Comparison of ENCODE assay signal across 13 cellular contexts in genomic region chr10:4174197-4174596, GRCh38.
A peak's percentile ranks its signal among the peaks of the same experiment; 100 is the strongest.
DNase-seq lines count a peak whose midpoint lies in the region; ATAC-seq and TF ChIP-seq lines count a peak whose summit lies in the region.
"Had no signal": no experiment of that assay in that cellular context is flagged by ENCODE, and none has a peak within 500 bp of the region (broad histone marks: within the 10 kb centered on the region; RNA-seq: fewer than 3 reads in every experiment).

No MANE protein-coding gene starts in this region.

- CTCF ChIA-PET in PC-3 (lab: Charles Lee), result no interaction called here
- CTCF ChIA-PET in activated CD8-positive, alpha-beta T cell treated with anti-CD3 and anti-CD28 coated beads for 36 hours (lab: Charles Lee), result no interaction called here
- CTCF ChIA-PET in activated CD8-positive, alpha-beta memory T cell treated with anti-CD3 and anti-CD28 coated beads, Interleukin-2, amount 10 ng/mL, durations not matched to agents 7 days and 5 days (lab: Charles Lee), result no interaction called here

- H4K20me1 ChIP-seq in PC-3 (ENCODE audit: low read length), result no peaks in the 10 kb centered on the region

- ATAC-seq in PC-3 (peak; percentile 42; the same call in 1 of the 2 replicates), GM21723 (IDR thresholded peaks at IDR 0.05; ENCODE audit: unreplicated experiment) (no peak)
- ATAC-seq in activated CD8-positive, alpha-beta T cell treated with anti-CD3 and anti-CD28 coated beads for 36 hours, result no peak
- ATAC-seq in activated CD8-positive, alpha-beta memory T cell treated with anti-CD3 and anti-CD28 coated beads, Interleukin-2, amount 10 ng/mL, durations not matched to agents 7 days and 5 days, result no peak
- ATAC-seq: body of pancreas had no signal

- DNase-seq in AG09309 (ENCODE audit: low read depth) (no peak), ELR (ENCODE audit: low read depth) (peak; percentile 37), PC-3 (peak; percentile 23), fibroblast of villous mesenchyme (ENCODE audit: low read depth) (peak; percentile 34), NCI-H774 (lab: John Stamatoyannopoulos, UW) (no peak)
- no peak for DNase-seq in activated CD8-positive, alpha-beta T cell treated with anti-CD3 and anti-CD28 coated beads for 36 hours
- DNase-seq in activated CD8-positive, alpha-beta memory T cell treated with anti-CD3 and anti-CD28 coated beads, Interleukin-2, amount 10 ng/mL, durations not matched to agents 7 days and 5 days, result no peak
- DNase-seq: body of pancreas; esophagus squamous epithelium; NCI-H345; stimulated activated CD4-positive, alpha-beta T cell treated with anti-CD3 and anti-CD28 coated beads, Interleukin-4, amount 100 ng/mL, for 4 hours; stomach had no signal

- H3K27ac ChIP-seq in PC-3 (ENCODE audit: low read length), result no peak overlapping the region
- H3K27ac ChIP-seq: body of pancreas, esophagus squamous epithelium, stomach had no signal

- no peak overlapping the region for H3K27ac Mint-ChIP-seq in activated CD8-positive, alpha-beta T cell treated with anti-CD3 and anti-CD28 coated beads for 36 hours
- H3K27ac Mint-ChIP-seq in activated CD8-positive, alpha-beta memory T cell treated with anti-CD3 and anti-CD28 coated beads, Interleukin-2, amount 10 ng/mL, durations not matched to agents 7 days and 5 days, result no peak overlapping the region

- H3K4me3 ChIP-seq in AG09309 (ENCODE audit: control insufficient read depth, low read depth, low read length) (no peak overlapping the region), PC-3 (ENCODE audit: low read length) (no peak overlapping the region), fibroblast of villous mesenchyme (ENCODE audit: low read depth, low read length) (no peak overlapping the region)
- H3K4me3 ChIP-seq: body of pancreas, esophagus squamous epithelium, stomach had no signal

- no peaks in the 10 kb centered on the region for H3K9me2 ChIP-seq in PC-3 (replicated peaks; ENCODE audit: low read length)

- no peak overlapping the region for H3K4me3 Mint-ChIP-seq in activated CD8-positive, alpha-beta T cell treated with anti-CD3 and anti-CD28 coated beads for 36 hours
- H3K4me3 Mint-ChIP-seq in activated CD8-positive, alpha-beta memory T cell treated with anti-CD3 and anti-CD28 coated beads, Interleukin-2, amount 10 ng/mL, durations not matched to agents 7 days and 5 days, result no peak overlapping the region

- POLR2A ChIA-PET in PC-3 (lab: Charles Lee; ENCODE audit: unreplicated experiment), result no interaction called here
- POLR2A ChIA-PET in activated CD8-positive, alpha-beta T cell treated with anti-CD3 and anti-CD28 coated beads for 36 hours (lab: Charles Lee), result no interaction called here

- no peaks in the 10 kb centered on the region for H3K36me3 ChIP-seq in PC-3 (ENCODE audit: low read depth, low read length)
- H3K36me3 ChIP-seq: esophagus squamous epithelium, stomach had no signal

- H2AFZ ChIP-seq in PC-3 (ENCODE audit: low read length), result no peak overlapping the region

- H3K4me1 Mint-ChIP-seq in activated CD8-positive, alpha-beta T cell treated with anti-CD3 and anti-CD28 coated beads for 36 hours (ENCODE audit: low read depth), result no peaks in the 10 kb centered on the region
- H3K4me1 Mint-ChIP-seq in activated CD8-positive, alpha-beta memory T cell treated with anti-CD3 and anti-CD28 coated beads, Interleukin-2, amount 10 ng/mL, durations not matched to agents 7 days and 5 days, result peaks cover 2% of the 10 kb centered on the region

- BruUV-seq in PC-3 (replicated peaks; lab: Mats Ljungman, UMichigan), result no TSS peak

- TF ChIP-seq CTCF in AG09309 (IDR thresholded peaks at IDR 0.05; ENCODE audit: control insufficient read depth, insufficient read depth, low read depth, low read length, missing control alignments) (peak; percentile 28), PC-3 (conservative IDR thresholded peaks at IDR 0.05; ENCODE audit: low read depth, low read length) (peak; percentile 40; the same call in 1 of the 2 replicates), fibroblast of villous mesenchyme (IDR thresholded peaks at IDR 0.05; ENCODE audit: insufficient read depth, low read depth, low read length) (peak; percentile 39)
- TF ChIP-seq CTCF in activated CD8-positive, alpha-beta T cell treated with anti-CD3 and anti-CD28 coated beads for 36 hours (IDR thresholded peaks at IDR 0.05), result no peak

- H3K9ac ChIP-seq in PC-3 (ENCODE audit: low read length), result no peak overlapping the region

- peaks cover 3% of the 10 kb centered on the region for H3K9me3 Mint-ChIP-seq in activated CD8-positive, alpha-beta T cell treated with anti-CD3 and anti-CD28 coated beads for 36 hours
- H3K9me3 Mint-ChIP-seq in activated CD8-positive, alpha-beta memory T cell treated with anti-CD3 and anti-CD28 coated beads, Interleukin-2, amount 10 ng/mL, durations not matched to agents 7 days and 5 days (ENCODE audit: low read depth), result peaks cover 4% of the 10 kb centered on the region

- H3F3A ChIP-seq in PC-3 (ENCODE audit: low read length, unreplicated experiment), result no peaks in the 10 kb centered on the region

- H3K36me3 Mint-ChIP-seq in activated CD8-positive, alpha-beta T cell treated with anti-CD3 and anti-CD28 coated beads for 36 hours (ENCODE audit: low read depth), result peaks cover 3% of the 10 kb centered on the region
- peaks cover 4% of the 10 kb centered on the region for H3K36me3 Mint-ChIP-seq in activated CD8-positive, alpha-beta memory T cell treated with anti-CD3 and anti-CD28 coated beads, Interleukin-2, amount 10 ng/mL, durations not matched to agents 7 days and 5 days

- no peaks in the 10 kb centered on the region for H3K79me2 ChIP-seq in PC-3 (ENCODE audit: low read length)

- no peaks in the 10 kb centered on the region for H3K4me1 ChIP-seq in PC-3 (ENCODE audit: insufficient read depth, low read length)
- H3K4me1 ChIP-seq: body of pancreas, stomach had no signal

- no peaks in the 10 kb centered on the region for H3K27me3 ChIP-seq in PC-3 (ENCODE audit: low read length)
- H3K27me3 ChIP-seq: body of pancreas, esophagus squamous epithelium, stomach had no signal

- no peaks in the 10 kb centered on the region for H3K27me3 Mint-ChIP-seq in activated CD8-positive, alpha-beta T cell treated with anti-CD3 and anti-CD28 coated beads for 36 hours
- no peaks in the 10 kb centered on the region for H3K27me3 Mint-ChIP-seq in activated CD8-positive, alpha-beta memory T cell treated with anti-CD3 and anti-CD28 coated beads, Interleukin-2, amount 10 ng/mL, durations not matched to agents 7 days and 5 days

- no peak overlapping the region for H3K4me2 ChIP-seq in PC-3 (ENCODE audit: low read length)

- intact Hi-C loops in PC-3 (cut with micrococcal nuclease), result no loop called here
- intact Hi-C loops in activated CD8-positive, alpha-beta T cell treated with anti-CD3 and anti-CD28 coated beads for 36 hours (cut with micrococcal nuclease), result no loop called here

- H3K9me3 ChIP-seq in PC-3 (ENCODE audit: low read length), result no peaks in the 10 kb centered on the region
- H3K9me3 ChIP-seq: body of pancreas had no signal

Comparison
In these comparisons a context has a peak if more than half of its experiments do, and no peak if none do; other contexts are left out.
1. DNase-seq: peak in ELR (single experiment), PC-3 (single experiment) and fibroblast of villous mesenchyme (single experiment); none in AG09309 (single experiment), activated CD8-positive, alpha-beta T cell treated with anti-CD3 and anti-CD28 coated beads for 36 hours (single experiment), NCI-H774 (single experiment) and activated CD8-positive, alpha-beta memory T cell treated with anti-CD3 and anti-CD28 coated beads, Interleukin-2, amount 10 ng/mL, durations not matched to agents 7 days and 5 days (single experiment).